Comparison of ENCODE assay signal across 18 cellular contexts in genomic region chr1:206586501-206587445, GRCh38.
DNase-seq lines count a peak whose midpoint lies in the region; ATAC-seq and TF ChIP-seq lines count a peak whose summit lies in the region.
"Had no signal": no experiment of that assay in that cellular context is flagged by ENCODE, and none has a peak within 500 bp of the region (broad histone marks: within the 10 kb centered on the region; RNA-seq: fewer than 3 reads in every experiment).

No MANE protein-coding gene starts in this region.

- DNase-seq in T-helper 2 cell treated with Interferon-gamma antibody and Interleukin-4, amounts not matched to agents 5 μg/mL and 100 μg/mL, for 36 hours (ENCODE audit: low spot score): no peak
- DNase-seq in T-helper 2 cell (no peak), epithelial cell of esophagus (ENCODE audit: low read depth) (peak; percentile 94), amygdala (lab: John Stamatoyannopoulos, UW) (no peak)
- DNase-seq in activated effector memory CD4-positive, alpha-beta T cell treated with Interleukin-2 at 50 U/mL for 16 hours: no peak
- DNase-seq: activated CD4-positive, alpha-beta T cell treated with anti-CD3 and anti-CD28 coated beads for 1 hour; GDM1; left ventricle myocardium superior; NCI-H1092; NCI-H226; stimulated activated CD4-positive, alpha-beta T cell treated with anti-CD3 and anti-CD28 coated beads, Interleukin-4, amount 100 ng/mL, for 4 hours; stimulated activated naive CD4-positive, alpha-beta T cell; SW 1271 had no signal

- no peaks in the 10 kb centered on the region for H3K9me3 Mint-ChIP-seq in T-helper 2 cell treated with Interferon-gamma antibody and Interleukin-4, amounts not matched to agents 5 μg/mL and 100 μg/mL, for 36 hours
- H3K9me3 Mint-ChIP-seq: nephron had no signal

- no peak for ATAC-seq in HG03025 (IDR thresholded peaks at IDR 0.05; ENCODE audit: low FRiP score, unreplicated experiment)
- ATAC-seq: left ventricle myocardium superior had no signal

- peak overlapping the region; percentile 4 for H3K27ac Mint-ChIP-seq in T-helper 2 cell treated with Interferon-gamma antibody and Interleukin-4, amounts not matched to agents 5 μg/mL and 100 μg/mL, for 36 hours

- H3K36me3 Mint-ChIP-seq in T-helper 2 cell treated with Interferon-gamma antibody and Interleukin-4, amounts not matched to agents 5 μg/mL and 100 μg/mL, for 36 hours (ENCODE audit: low read depth): peaks cover 84% of the 10 kb centered on the region

- no peak overlapping the region for H3K4me3 Mint-ChIP-seq in T-helper 2 cell treated with Interferon-gamma antibody and Interleukin-4, amounts not matched to agents 5 μg/mL and 100 μg/mL, for 36 hours
- H3K4me3 Mint-ChIP-seq: nephron had no signal

- H3K4me3 ChIP-seq in epithelial cell of esophagus (ENCODE audit: low read length): no peak overlapping the region
- no peak overlapping the region for H3K4me3 ChIP-seq in skin epidermis
- H3K4me3 ChIP-seq: coronary artery had no signal

- TF ChIP-seq CTCF in VCaP (conservative IDR thresholded peaks at IDR 0.05): no peak
- TF ChIP-seq CTCF in epithelial cell of esophagus (IDR thresholded peaks at IDR 0.05; ENCODE audit: insufficient read depth, low read depth, low read length, missing control alignments): no peak

- H3K4me1 Mint-ChIP-seq in T-helper 2 cell treated with Interferon-gamma antibody and Interleukin-4, amounts not matched to agents 5 μg/mL and 100 μg/mL, for 36 hours (ENCODE audit: low read depth): peaks cover 74% of the 10 kb centered on the region

- peak overlapping the region; percentile 92 for H3K27ac ChIP-seq in VCaP
- peak overlapping the region in 20 of 21 experiments; percentile 37 to 84 (median 78) for H3K27ac ChIP-seq in skin epidermis
- H3K27ac ChIP-seq: coronary artery had no signal

- H3K27me3 Mint-ChIP-seq in T-helper 2 cell treated with Interferon-gamma antibody and Interleukin-4, amounts not matched to agents 5 μg/mL and 100 μg/mL, for 36 hours (ENCODE audit: low read depth): no peaks in the 10 kb centered on the region
